Comparison of ENCODE assay signal across 16 cellular contexts in the genomic region with DNA sequence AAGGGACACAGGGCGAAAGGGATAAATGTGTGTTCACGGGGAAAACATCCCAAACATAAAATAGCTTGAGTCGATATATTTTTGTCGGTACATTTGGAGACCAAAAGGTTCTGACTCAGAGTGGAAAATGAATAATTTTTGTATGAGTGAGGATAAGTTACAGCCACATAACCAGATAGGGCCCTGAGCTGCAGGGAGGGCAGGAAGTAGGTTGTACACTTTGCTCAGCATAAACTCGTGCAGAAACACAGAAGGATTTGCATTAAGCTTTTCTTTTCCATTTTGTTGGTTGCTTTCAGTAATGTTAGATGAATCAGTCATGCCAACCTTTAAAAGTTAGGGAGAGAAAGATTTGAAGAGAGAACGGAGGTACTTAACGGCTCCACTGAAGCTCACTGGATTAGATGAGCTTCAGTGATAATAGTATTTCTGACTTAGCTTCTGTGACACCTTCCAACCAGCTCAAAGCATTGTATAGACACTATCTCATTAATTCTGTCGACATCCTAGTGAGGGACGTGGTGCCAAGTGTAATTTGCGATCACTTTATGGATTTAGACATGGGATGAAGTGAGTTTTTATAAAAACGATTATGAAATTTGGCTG.
DNase-seq lines count a peak whose midpoint lies in the region; ATAC-seq and TF ChIP-seq lines count a peak whose summit lies in the region.
"Had no signal": no experiment of that assay in that cellular context is flagged by ENCODE, and none has a peak within 500 bp of the region (broad histone marks: within the 10 kb centered on the region; RNA-seq: fewer than 3 reads in every experiment).

No MANE protein-coding gene starts in this region.

- H3K27me3 Mint-ChIP-seq in T-helper 1 cell treated with Interleukin-12 subunit alpha and Interleukin-12 subunit beta and Interleukin-4 antibody, amounts not matched to agents 30 μg/mL and 1 μg/mL, for 36 hours (ENCODE audit: low read depth), result peaks cover 11% of the 10 kb centered on the region
- H3K27me3 Mint-ChIP-seq in natural killer cell treated with Interleukin-12 subunit alpha and Interleukin-12 subunit beta and Interleukin-15 and Interleukin-18, amount 100 ng/mL, for 72 hours, result peaks cover 0 to 6% of the 10 kb centered on the region in 2 donors
- H3K27me3 Mint-ChIP-seq in glutamatergic neuron (ENCODE audit: unreplicated experiment) (no peaks in the 10 kb centered on the region), Caco-2 (ENCODE audit: insufficient read depth, unreplicated experiment) (no peaks in the 10 kb centered on the region)

- H3K27ac ChIP-seq in A673 (ENCODE audit: low read depth, low read length, poor library complexity, severe bottlenecking), result no peak overlapping the region
- H3K27ac ChIP-seq: RWPE1 had no signal

- POLR2A ChIA-PET in A673 (lab: Charles Lee; ENCODE audit: low non-redundant PET) (interaction anchor here (0.6 kb wide), 1 partner anchor 552 kb away, joined by 4 read pairs; no protein-coding TSS in a partner anchor), Caco-2 (lab: Charles Lee) (interaction anchor here (0.5 kb wide), 1 partner anchor 342 kb away, joined by 4 read pairs; no protein-coding TSS in a partner anchor)

- no TSS peak for BruUV-seq in A673 (replicated peaks; lab: Mats Ljungman, UMichigan)
- no TSS peak for BruUV-seq in Caco-2 (replicated peaks; lab: Mats Ljungman, UMichigan)

- peaks cover 65% of the 10 kb centered on the region for H3K4me1 Mint-ChIP-seq in T-helper 1 cell treated with Interleukin-12 subunit alpha and Interleukin-12 subunit beta and Interleukin-4 antibody, amounts not matched to agents 30 μg/mL and 1 μg/mL, for 36 hours (ENCODE audit: low read depth)
- peaks cover 37 to 45% of the 10 kb centered on the region in 2 donors for H3K4me1 Mint-ChIP-seq in natural killer cell treated with Interleukin-12 subunit alpha and Interleukin-12 subunit beta and Interleukin-15 and Interleukin-18, amount 100 ng/mL, for 72 hours (ENCODE audit: low read depth in 2 of 2)
- H3K4me1 Mint-ChIP-seq in glutamatergic neuron (ENCODE audit: low read depth, unreplicated experiment) (no peaks in the 10 kb centered on the region), Caco-2 (ENCODE audit: low read depth, unreplicated experiment) (peaks cover 14% of the 10 kb centered on the region)

- H3K27me3 ChIP-seq in A673 (replicated peaks; ENCODE audit: insufficient read depth, low read depth, low read length, poor library complexity) (peaks cover 9% of the 10 kb centered on the region), Caco-2 (replicated peaks; ENCODE audit: control insufficient read depth, insufficient read depth, low read length) (no peaks in the 10 kb centered on the region)

- no peaks in the 10 kb centered on the region for H3K4me1 ChIP-seq in A673 (ENCODE audit: insufficient read depth, low read length, poor library complexity, severe bottlenecking)
- H3K4me1 ChIP-seq in Caco-2, result peaks cover 27% of the 10 kb centered on the region

- no peaks in the 10 kb centered on the region for H3K36me3 ChIP-seq in A673 (ENCODE audit: insufficient read depth, low read length, poor library complexity, severe bottlenecking)
- H3K36me3 ChIP-seq in Caco-2 (ENCODE audit: control insufficient read depth, insufficient read depth, low read length), result no peaks in the 10 kb centered on the region

- intact Hi-C loops in A673 (cut with micrococcal nuclease; ENCODE audit: unreplicated experiment) (no loop called here), Caco-2 (cut with micrococcal nuclease; ENCODE audit: unreplicated experiment) (no loop called here)

- DNase-seq in A673 (ENCODE audit: low spot score) (peak; percentile 5), glutamatergic neuron (no peak), Caco-2 (no peak)
- DNase-seq in activated effector memory CD4-positive, alpha-beta T cell treated with Interleukin-2 at 50 U/mL for 16 hours, result peak; percentile 7
- DNase-seq in natural killer cell treated with Interleukin-12 subunit alpha and Interleukin-12 subunit beta and Interleukin-15 and Interleukin-18, amount 100 ng/mL, for 72 hours (ENCODE audit: low spot score), result no peak
- DNase-seq: activated CD8-positive, alpha-beta memory T cell treated with anti-CD3 and anti-CD28 coated beads, Interleukin-2, amount 50 U/mL, for 48 hours; head of caudate nucleus; left cardiac atrium; NCI-H1417; NCI-H526; retina had no signal

- H3K4me3 Mint-ChIP-seq in T-helper 1 cell treated with Interleukin-12 subunit alpha and Interleukin-12 subunit beta and Interleukin-4 antibody, amounts not matched to agents 30 μg/mL and 1 μg/mL, for 36 hours, result peak overlapping the region; percentile 52
- H3K4me3 Mint-ChIP-seq in natural killer cell treated with Interleukin-12 subunit alpha and Interleukin-12 subunit beta and Interleukin-15 and Interleukin-18, amount 100 ng/mL, for 72 hours, result peak overlapping the region; percentile 53
- H3K4me3 Mint-ChIP-seq in glutamatergic neuron (ENCODE audit: unreplicated experiment) (no peak overlapping the region), Caco-2 (ENCODE audit: unreplicated experiment) (no peak overlapping the region)
- H3K4me3 Mint-ChIP-seq: type B pancreatic cell had no signal

- CTCF ChIA-PET in A673 (lab: Charles Lee) (no interaction called here), Caco-2 (lab: Charles Lee) (interaction anchor here (0.6 kb wide), 1 partner anchor 115 kb away, joined by 3 read pairs; no protein-coding TSS in a partner anchor)

- H3K9me3 ChIP-seq in A673 (ENCODE audit: low read depth, low read length, poor library complexity, severe bottlenecking), result no peaks in the 10 kb centered on the region
- H3K9me3 ChIP-seq in Caco-2, result no peaks in the 10 kb centered on the region

- TF ChIP-seq CTCF in A673 (conservative IDR thresholded peaks at IDR 0.05; ENCODE audit: low read depth, low read length) (no peak), glutamatergic neuron (IDR thresholded peaks at IDR 0.05; ENCODE audit: partially characterized antibody, unreplicated experiment) (no peak), Caco-2 (IDR thresholded peaks at IDR 0.05; ENCODE audit: insufficient read depth in 1 of 2, low read depth in 1 of 2, low read length in 1 of 2, severe bottlenecking in 1 of 2, unreplicated experiment in 1 of 2) (no peak)

- peaks cover 5% of the 10 kb centered on the region for H3K36me3 Mint-ChIP-seq in T-helper 1 cell treated with Interleukin-12 subunit alpha and Interleukin-12 subunit beta and Interleukin-4 antibody, amounts not matched to agents 30 μg/mL and 1 μg/mL, for 36 hours (ENCODE audit: low read depth)
- H3K36me3 Mint-ChIP-seq in natural killer cell treated with Interleukin-12 subunit alpha and Interleukin-12 subunit beta and Interleukin-15 and Interleukin-18, amount 100 ng/mL, for 72 hours, result no peaks in the 10 kb centered on the region
- H3K36me3 Mint-ChIP-seq in glutamatergic neuron (ENCODE audit: unreplicated experiment) (no peaks in the 10 kb centered on the region), Caco-2 (ENCODE audit: insufficient read depth, unreplicated experiment) (no peaks in the 10 kb centered on the region)
- H3K36me3 Mint-ChIP-seq: type B pancreatic cell had no signal

- H3K9me3 Mint-ChIP-seq in T-helper 1 cell treated with Interleukin-12 subunit alpha and Interleukin-12 subunit beta and Interleukin-4 antibody, amounts not matched to agents 30 μg/mL and 1 μg/mL, for 36 hours, result no peaks in the 10 kb centered on the region
- H3K9me3 Mint-ChIP-seq in natural killer cell treated with Interleukin-12 subunit alpha and Interleukin-12 subunit beta and Interleukin-15 and Interleukin-18, amount 100 ng/mL, for 72 hours, result no peaks in the 10 kb centered on the region
- H3K9me3 Mint-ChIP-seq in glutamatergic neuron (ENCODE audit: unreplicated experiment) (no peaks in the 10 kb centered on the region), Caco-2 (ENCODE audit: unreplicated experiment) (no peaks in the 10 kb centered on the region)
- H3K9me3 Mint-ChIP-seq: type B pancreatic cell had no signal

- ATAC-seq in natural killer cell treated with Interleukin-12 subunit alpha and Interleukin-12 subunit beta and Interleukin-15 and Interleukin-18, amount 100 ng/mL, for 72 hours, result peak; percentile 66 to 86
- no peak for ATAC-seq in GM18511 (IDR thresholded peaks at IDR 0.05; ENCODE audit: unreplicated experiment)
- ATAC-seq in HG03432 (IDR thresholded peaks at IDR 0.05; ENCODE audit: unreplicated experiment), result no peak
- ATAC-seq: left cardiac atrium had no signal

- peak overlapping the region; percentile 71 for H3K27ac Mint-ChIP-seq in T-helper 1 cell treated with Interleukin-12 subunit alpha and Interleukin-12 subunit beta and Interleukin-4 antibody, amounts not matched to agents 30 μg/mL and 1 μg/mL, for 36 hours
- H3K27ac Mint-ChIP-seq in natural killer cell treated with Interleukin-12 subunit alpha and Interleukin-12 subunit beta and Interleukin-15 and Interleukin-18, amount 100 ng/mL, for 72 hours, result peak overlapping the region; percentile 15 to 60
- H3K27ac Mint-ChIP-seq in glutamatergic neuron (ENCODE audit: unreplicated experiment), result no peak overlapping the region
- no peak overlapping the region for H3K27ac Mint-ChIP-seq in Caco-2 (ENCODE audit: unreplicated experiment)
- H3K27ac Mint-ChIP-seq: type B pancreatic cell had no signal

- H3K4me3 ChIP-seq in A673 (ENCODE audit: low read depth, low read length, poor library complexity, severe bottlenecking) (no peak overlapping the region), Caco-2 (ENCODE audit: low read depth, low read length) (no peak overlapping the region)

Comparison
In these comparisons a context has a peak if more than half of its experiments do, and no peak if none do; other contexts are left out.
1. DNase-seq: peak in A673 (single experiment) and activated effector memory CD4-positive, alpha-beta T cell treated with Interleukin-2 at 50 U/mL for 16 hours (single experiment); none in natural killer cell treated with Interleukin-12 subunit alpha and Interleukin-12 subunit beta and Interleukin-15 and Interleukin-18, amount 100 ng/mL, for 72 hours (single experiment), glutamatergic neuron (single experiment) and Caco-2 (0 of 2).
2. H3K27ac Mint-ChIP-seq: peak in T-helper 1 cell treated with Interleukin-12 subunit alpha and Interleukin-12 subunit beta and Interleukin-4 antibody, amounts not matched to agents 30 μg/mL and 1 μg/mL, for 36 hours (single experiment) and natural killer cell treated with Interleukin-12 subunit alpha and Interleukin-12 subunit beta and Interleukin-15 and Interleukin-18, amount 100 ng/mL, for 72 hours (2 of 2); none in glutamatergic neuron (single experiment) and Caco-2 (single experiment).
3. H3K4me3 Mint-ChIP-seq: peak in T-helper 1 cell treated with Interleukin-12 subunit alpha and Interleukin-12 subunit beta and Interleukin-4 antibody, amounts not matched to agents 30 μg/mL and 1 μg/mL, for 36 hours (single experiment) and natural killer cell treated with Interleukin-12 subunit alpha and Interleukin-12 subunit beta and Interleukin-15 and Interleukin-18, amount 100 ng/mL, for 72 hours (single experiment); none in glutamatergic neuron (single experiment) and Caco-2 (single experiment).
4. ATAC-seq: peak in natural killer cell treated with Interleukin-12 subunit alpha and Interleukin-12 subunit beta and Interleukin-15 and Interleukin-18, amount 100 ng/mL, for 72 hours (2 of 2); none in GM18511 (single experiment) and HG03432 (single experiment).